In the genomic region with DNA sequence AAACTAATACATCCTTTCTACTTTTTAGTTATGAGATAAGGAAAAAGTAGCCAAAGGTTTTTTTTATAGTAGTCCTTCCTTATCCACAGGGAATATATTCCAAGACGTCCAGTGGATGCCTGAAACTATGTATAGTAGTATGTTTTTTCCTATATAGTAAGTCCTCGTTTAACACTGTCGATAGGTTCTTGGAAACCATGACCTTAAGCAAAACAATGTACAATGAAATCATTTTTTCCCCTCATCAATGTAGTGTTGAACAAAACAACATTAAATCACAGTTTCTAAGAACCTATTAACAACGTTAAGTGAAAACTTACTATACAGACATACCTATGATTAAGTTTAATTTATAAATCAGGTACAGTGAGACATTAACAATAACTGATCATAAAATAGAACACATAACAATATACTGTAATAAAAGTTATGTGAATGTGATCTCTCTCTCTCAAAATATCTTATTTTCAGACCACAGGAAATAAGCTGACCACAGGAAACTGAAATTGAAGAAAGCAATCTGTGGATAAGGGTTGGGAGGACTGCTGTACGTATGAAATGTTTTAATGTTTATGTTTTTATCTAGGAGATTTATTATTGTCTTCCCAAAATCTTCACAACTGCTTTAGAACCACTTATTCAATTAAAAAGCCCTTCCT, we compare ENCODE assay signal across 14 cellular contexts. TPM values are rescaled to one million over a fixed set of nuclear protein-coding genes. Genes with fewer than 3 reads are reported as not detected.
DNase-seq lines count a peak whose midpoint lies in the region; ATAC-seq and TF ChIP-seq lines count a peak whose summit lies in the region.
"Had no signal": no experiment of that assay in that cellular context is flagged by ENCODE, and none has a peak within 500 bp of the region (broad histone marks: within the 10 kb centered on the region; RNA-seq: fewer than 3 reads in every experiment).

No MANE protein-coding gene starts in this region.

- ATAC-seq in activated naive CD8-positive, alpha-beta T cell treated with anti-CD3 and anti-CD28 coated beads, Interleukin-2, amount 50 U/mL, for 24 hours, result no peak
- ATAC-seq in natural killer cell (no peak), left colon (no peak)

- peak overlapping the region; percentile 27 for H3K27ac Mint-ChIP-seq in T-helper 1 cell treated with Interleukin-12 subunit alpha and Interleukin-12 subunit beta and Interleukin-4 antibody, amounts not matched to agents 30 μg/mL and 1 μg/mL, for 36 hours
- H3K27ac Mint-ChIP-seq in HFFc6 (peak overlapping the region; percentile 89), natural killer cell (peak overlapping the region; percentile 78 to 79)
- H3K27ac Mint-ChIP-seq in activated naive CD8-positive, alpha-beta T cell treated with anti-CD3 and anti-CD28 coated beads, Interleukin-2, amount 50 U/mL, for 24 hours, result peak overlapping the region; percentile 75

- H3K36me3 Mint-ChIP-seq in T-helper 1 cell treated with Interleukin-12 subunit alpha and Interleukin-12 subunit beta and Interleukin-4 antibody, amounts not matched to agents 30 μg/mL and 1 μg/mL, for 36 hours (ENCODE audit: low read depth), result peaks cover 39% of the 10 kb centered on the region
- H3K36me3 Mint-ChIP-seq in HFFc6 (ENCODE audit: low read depth) (peaks cover 38% of the 10 kb centered on the region), natural killer cell (peaks cover 11% of the 10 kb centered on the region)
- H3K36me3 Mint-ChIP-seq in activated naive CD8-positive, alpha-beta T cell treated with anti-CD3 and anti-CD28 coated beads, Interleukin-2, amount 50 U/mL, for 24 hours (ENCODE audit: low read depth), result peaks cover 52% of the 10 kb centered on the region

- peaks cover 10% of the 10 kb centered on the region for H3K4me1 Mint-ChIP-seq in T-helper 1 cell treated with Interleukin-12 subunit alpha and Interleukin-12 subunit beta and Interleukin-4 antibody, amounts not matched to agents 30 μg/mL and 1 μg/mL, for 36 hours (ENCODE audit: low read depth)
- H3K4me1 Mint-ChIP-seq in HFFc6 (ENCODE audit: low read depth), result peaks cover 54% of the 10 kb centered on the region
- peaks cover 21% of the 10 kb centered on the region for H3K4me1 Mint-ChIP-seq in activated naive CD8-positive, alpha-beta T cell treated with anti-CD3 and anti-CD28 coated beads, Interleukin-2, amount 50 U/mL, for 24 hours
- H3K4me1 Mint-ChIP-seq in natural killer cell, result peaks cover 12 to 13% of the 10 kb centered on the region in 2 donors

- DNase-seq in T-helper 1 cell (no peak), HFFc6 (no peak), natural killer cell (no peak), GM03348 (ENCODE audit: low spot score) (no peak), inferior parietal cortex (ENCODE audit: extremely low spot score) (no peak), left colon (no peak)
- DNase-seq in activated naive CD8-positive, alpha-beta T cell treated with anti-CD3 and anti-CD28 coated beads, Interleukin-2, amount 50 U/mL, for 24 hours, result no peak
- DNase-seq: 8988T, colonic mucosa, DMS79 treated with DMSO at 0.1 percent for 48 hours, GOT3, Kasumi-1, mesendoderm had no signal

- H3K27me3 Mint-ChIP-seq in T-helper 1 cell treated with Interleukin-12 subunit alpha and Interleukin-12 subunit beta and Interleukin-4 antibody, amounts not matched to agents 30 μg/mL and 1 μg/mL, for 36 hours (ENCODE audit: low read depth), result no peaks in the 10 kb centered on the region
- H3K27me3 Mint-ChIP-seq in HFFc6 (ENCODE audit: insufficient read depth), result no peaks in the 10 kb centered on the region
- H3K27me3 Mint-ChIP-seq in activated naive CD8-positive, alpha-beta T cell treated with anti-CD3 and anti-CD28 coated beads, Interleukin-2, amount 50 U/mL, for 24 hours, result no peaks in the 10 kb centered on the region
- no peaks in the 10 kb centered on the region for H3K27me3 Mint-ChIP-seq in natural killer cell (ENCODE audit: low read depth in 2 of 2)

- H3K4me3 Mint-ChIP-seq in T-helper 1 cell treated with Interleukin-12 subunit alpha and Interleukin-12 subunit beta and Interleukin-4 antibody, amounts not matched to agents 30 μg/mL and 1 μg/mL, for 36 hours, result no peak overlapping the region
- peak overlapping the region; percentile 61 for H3K4me3 Mint-ChIP-seq in HFFc6
- no peak overlapping the region for H3K4me3 Mint-ChIP-seq in activated naive CD8-positive, alpha-beta T cell treated with anti-CD3 and anti-CD28 coated beads, Interleukin-2, amount 50 U/mL, for 24 hours
- peak overlapping the region; percentile 25 for H3K4me3 Mint-ChIP-seq in natural killer cell

- no peak for TF ChIP-seq CTCF in HFFc6 (IDR thresholded peaks at IDR 0.05)
- TF ChIP-seq CTCF in natural killer cell (IDR thresholded peaks at IDR 0.05), result no peak

- intact Hi-C loops in natural killer cell (cut with micrococcal nuclease), result no loop called here
- intact Hi-C loops in left colon (cut with DNase I, micrococcal nuclease), result loop anchor here in 1 of 2 donors (10.0 kb wide), 1 partner anchor 270 kb away; no protein-coding TSS in a partner anchor

- no peaks in the 10 kb centered on the region for H3K9me3 Mint-ChIP-seq in T-helper 1 cell treated with Interleukin-12 subunit alpha and Interleukin-12 subunit beta and Interleukin-4 antibody, amounts not matched to agents 30 μg/mL and 1 μg/mL, for 36 hours
- H3K9me3 Mint-ChIP-seq in HFFc6 (no peaks in the 10 kb centered on the region), natural killer cell (no peaks in the 10 kb centered on the region)
- H3K9me3 Mint-ChIP-seq in activated naive CD8-positive, alpha-beta T cell treated with anti-CD3 and anti-CD28 coated beads, Interleukin-2, amount 50 U/mL, for 24 hours, result no peaks in the 10 kb centered on the region

RNA-seq across cellular contexts. Expression of a gene that starts 20.6 kb away (rescaled TPM):
- total RNA-seq in HFFc6 (2021; fragmentation: NEBNext Ultra II Directional; extraction: Animal tissue kit (Norgen Biotek cat#: 25700)), result 100 to 1,000 TPM; 116 to 126 (median 122) TPM
- total RNA-seq in natural killer cell (10 to 100 TPM; 77.6 to 90.7 (median 89.3) TPM), left colon (10 to 100 TPM; 44.3 to 48.1 TPM)

RNA-seq across cellular contexts. Expression of a gene that starts 35.2 kb away (rescaled TPM):
- 10 to 100 TPM; 17.5 to 24.7 (median 21.6) TPM for total RNA-seq in HFFc6 (2021; fragmentation: NEBNext Ultra II Directional; extraction: Animal tissue kit (Norgen Biotek cat#: 25700))
- total RNA-seq in natural killer cell (10 to 100 TPM; 19.1 to 24.3 (median 23.6) TPM), left colon (10 to 100 TPM; 34.9 to 38.5 TPM)

Comparison
In these comparisons a context has a peak if more than half of its experiments do, and no peak if none do; other contexts are left out.
1. H3K27ac Mint-ChIP-seq: peak in every context shown above with its lines; median percentile 89 in HFFc6; 78 in natural killer cell; 75 in activated naive CD8-positive, alpha-beta T cell treated with anti-CD3 and anti-CD28 coated beads, Interleukin-2, amount 50 U/mL, for 24 hours; 27 in T-helper 1 cell treated with Interleukin-12 subunit alpha and Interleukin-12 subunit beta and Interleukin-4 antibody, amounts not matched to agents 30 μg/mL and 1 μg/mL, for 36 hours.
2. H3K4me3 Mint-ChIP-seq: peak in HFFc6 (single experiment) and natural killer cell (single experiment); none in T-helper 1 cell treated with Interleukin-12 subunit alpha and Interleukin-12 subunit beta and Interleukin-4 antibody, amounts not matched to agents 30 μg/mL and 1 μg/mL, for 36 hours (single experiment) and activated naive CD8-positive, alpha-beta T cell treated with anti-CD3 and anti-CD28 coated beads, Interleukin-2, amount 50 U/mL, for 24 hours (single experiment).